Comparison of ENCODE assay signal across 8 cellular contexts in genomic region chr12:14554281-14555008, GRCh38. TPM values are rescaled to one million over a fixed set of nuclear protein-coding genes. Genes with fewer than 3 reads are reported as not detected.
A peak's percentile ranks its signal among the peaks of the same experiment; 100 is the strongest.
DNase-seq lines count a peak whose midpoint lies in the region; ATAC-seq and TF ChIP-seq lines count a peak whose summit lies in the region.
"Had no signal": no experiment of that assay in that cellular context is flagged by ENCODE, and none has a peak within 500 bp of the region (broad histone marks: within the 10 kb centered on the region; RNA-seq: fewer than 3 reads in every experiment).

No MANE protein-coding gene starts in this region.

- H3K27ac ChIP-seq in adrenal gland (peak overlapping the region in 2 of 5 donors; percentile 26 to 58), tibial artery (no peak overlapping the region)

- intact Hi-C loops in adrenal gland (cut with DNase I), result no loop called here
- intact Hi-C loops in tibial artery (cut with DNase I; ENCODE audit: low total_unique reads), result no loop called here

- 45 to 49% (median 48%) methylated on average over 9 of the region's 9 CpGs for WGBS in adrenal gland, 4 donors

- no peak overlapping the region for H3K4me3 ChIP-seq in adrenal gland
- H3K4me3 ChIP-seq in tibial artery, result no peak overlapping the region

- H3K36me3 ChIP-seq in adrenal gland (replicated peaks in 1 of 2) (no peaks in the 10 kb centered on the region), tibial artery (no peaks in the 10 kb centered on the region)

- no peaks in the 10 kb centered on the region for H3K27me3 ChIP-seq in adrenal gland
- H3K27me3 ChIP-seq in tibial artery, result no peaks in the 10 kb centered on the region

- no peak for TF ChIP-seq POLR2A in adrenal gland (IDR thresholded peaks at IDR 0.05)

- TF ChIP-seq CTCF in adrenal gland (IDR thresholded peaks at IDR 0.05) (peak in 1 of 6 experiments; percentile 11), tibial artery (IDR thresholded peaks at IDR 0.05) (no peak)

- H3K9me3 ChIP-seq in adrenal gland (replicated peaks in 1 of 3) (no peaks in the 10 kb centered on the region), tibial artery (no peaks in the 10 kb centered on the region)

- DNase-seq in M059J (ENCODE audit: low read depth), result peak; percentile 20
- DNase-seq in adrenal gland, result peak; percentile 42 to 75 (median 63)
- peak; percentile 71 for DNase-seq in islet precursor cell
- DNase-seq in tibial artery, result peak; percentile 81 to 85
- DNase-seq in epidermal melanocyte (ENCODE audit: insufficient read length, low spot score), result no peak
- no peak for DNase-seq in NCI-H1930 (lab: John Stamatoyannopoulos, UW)

- ATAC-seq in HG03045 (IDR thresholded peaks at IDR 0.05; ENCODE audit: unreplicated experiment), result no peak
- ATAC-seq: activated naive CD4-positive, alpha-beta T cell treated with anti-CD3 and anti-CD28 coated beads, Interleukin-2, amount 50 U/mL, for 72 hours had no signal

- H3K4me1 ChIP-seq in adrenal gland (replicated peaks in 1 of 2) (no peaks in the 10 kb centered on the region), tibial artery (peaks cover 0 to 10% (median 6%) of the 10 kb centered on the region in 4 donors)

RNA-seq across cellular contexts. Expression of gene PLBD1, which starts 13.2 kb away (rescaled TPM):
- total RNA-seq in M059J (2014; rRNA removed; shearing (Covaris generic)), result 1.4 and 1.5 TPM in 2 replicates
- total RNA-seq in adrenal gland, result 1 to 10 TPM in 7 of 8 donors, under 1 TPM in 1; 0.85 to 7.7 (median 7.2) TPM
- 1 to 10 TPM; 2.3 to 6.4 (median 3.4) TPM for polyA plus RNA-seq in adrenal gland
- total RNA-seq: activated naive CD4-positive, alpha-beta T cell treated with anti-CD3 and anti-CD28 coated beads, Interleukin-2, amount 50 U/mL, for 72 hours had no signal

Comparison
In these comparisons a context has a peak if more than half of its experiments do, and no peak if none do; other contexts are left out.
1. DNase-seq: peak in M059J (single experiment), adrenal gland (7 of 7), islet precursor cell (single experiment) and tibial artery (2 of 2); none in epidermal melanocyte (single experiment) and NCI-H1930 (0 of 2).